Comparison of ENCODE assay signal across 8 cellular contexts in genomic region chr2:216691210-216691741, GRCh38. TPM values are rescaled to one million over a fixed set of nuclear protein-coding genes. Genes with fewer than 3 reads are reported as not detected.
DNase-seq lines count a peak whose midpoint lies in the region; ATAC-seq, FAIRE-seq and TF ChIP-seq lines count a peak whose summit lies in the region.

No MANE protein-coding gene starts in this region.

- peak overlapping the region; percentile 8; the same call in 1 of the 2 replicates for H3K4me2 ChIP-seq in K562 (ENCODE audit: insufficient read depth, low read length)

- no TSS peak for BruUV-seq in K562 (replicated peaks; lab: Mats Ljungman, UMichigan)

- peak overlapping the region; percentile 30 for H3K4me3 Mint-ChIP-seq in activated naive CD4-positive, alpha-beta T cell treated with anti-CD3 and anti-CD28 coated beads, Interleukin-2, amount 10 ng/mL, durations not matched to agents 7 days and 5 days
- H3K4me3 Mint-ChIP-seq in CD14-positive monocyte, result peak overlapping the region in 1 of 2 donors; percentile 79

- POLR2A ChIA-PET in K562 (lab: Yijun Ruan, JAX), result no interaction called here

- no peaks in the 10 kb centered on the region for H3K9me1 ChIP-seq in K562 (ENCODE audit: control insufficient read depth, insufficient read depth, low read length)

- intact Hi-C loops in K562 (cut with micrococcal nuclease) (no loop called here), CD14-positive monocyte (cut with micrococcal nuclease) (no loop called here)

- peaks cover 8 to 19% of the 10 kb centered on the region in 2 experiments; a peak in 4 of 5 replicates for H3K4me1 ChIP-seq in K562 (replicated peaks in 1 of 2; ENCODE audit: control insufficient read depth in 2 of 2, insufficient read depth in 2 of 2, low read length in 2 of 2)

- peak; percentile 67 for FAIRE-seq in K562 (lab: Jason Lieb, UNC)

- WGBS in K562 (ENCODE audit: insufficient coverage, low coverage, missing lambda C conversion rate), result 3% methylated on average over 8 of the region's 12 CpGs

- no peak for TF ChIP-seq CTCF in K562 (IDR thresholded peaks at IDR 0.05 in 2 of 3, conservative IDR thresholded peaks at IDR 0.05 in 1 of 3; ENCODE audit: insufficient read depth in 2 of 3, low read depth in 1 of 3, low read length in 3 of 3)
- no peak for TF ChIP-seq CTCF in CD14-positive monocyte (IDR thresholded peaks at IDR 0.05)

- no peak for TF ChIP-seq RAD21 in K562 (CRISPR knock-in tag; conservative IDR thresholded peaks at IDR 0.05 in 1 of 2, IDR thresholded peaks at IDR 0.05 in 1 of 2)

- H3K36me3 ChIP-seq in K562 (ENCODE audit: control insufficient read depth, insufficient read depth, low read length), result no peaks in the 10 kb centered on the region

- no peak overlapping the region for H2AFZ ChIP-seq in K562 (ENCODE audit: low read depth, low read length)

- H3K79me2 ChIP-seq in K562 (ENCODE audit: control insufficient read depth, insufficient read depth, low read length), result no peaks in the 10 kb centered on the region

- H3K27ac ChIP-seq in K562 (ENCODE audit: extremely low read depth, low read depth, low read length), result no peak overlapping the region

- no peak overlapping the region for H3K4me3 ChIP-seq in K562

- in situ Hi-C loops in K562 (cut with MboI), result loop anchor here (10.0 to 25.0 kb wide), 2 partner anchors 294 to 1021 kb away; no protein-coding TSS in a partner anchor

- peak; percentile 45 for DNase-seq in activated naive CD4-positive, alpha-beta T cell treated with anti-CD3 and anti-CD28 coated beads, Interleukin-2, amount 10 ng/mL, durations not matched to agents 7 days and 5 days
- DNase-seq in activated naive CD4-positive, alpha-beta T cell treated with anti-CD3 and anti-CD28 coated beads, Interleukin-2, amount 50 U/mL, for 16 hours, result no peak
- DNase-seq in NCI-H524 (lab: John Stamatoyannopoulos, UW) (peak; percentile 77 to 86), K562 (ENCODE audit: extremely low read depth in 1 of 4, low spot score in 3 of 4) (peak; percentile 29 to 69 (median 42)), hypothalamus (lab: John Stamatoyannopoulos, UW) (peak in 36 of 51 donors; percentile 3 to 72 (median 42)), putamen (ENCODE audit: low spot score) (peak; percentile 84), CD14-positive monocyte (ENCODE audit: low spot score) (no peak)

- H3K27ac Mint-ChIP-seq in activated naive CD4-positive, alpha-beta T cell treated with anti-CD3 and anti-CD28 coated beads, Interleukin-2, amount 10 ng/mL, durations not matched to agents 7 days and 5 days, result no peak overlapping the region
- peak overlapping the region in 2 of 7 donors; percentile 4 to 10 for H3K27ac Mint-ChIP-seq in CD14-positive monocyte

- no peaks in the 10 kb centered on the region for H3K9me3 ChIP-seq in K562 (replicated peaks; ENCODE audit: control insufficient read depth, insufficient read depth, low read depth, low read length)

- H3K9me3 Mint-ChIP-seq in activated naive CD4-positive, alpha-beta T cell treated with anti-CD3 and anti-CD28 coated beads, Interleukin-2, amount 10 ng/mL, durations not matched to agents 7 days and 5 days, result no peaks in the 10 kb centered on the region
- H3K9me3 Mint-ChIP-seq in CD14-positive monocyte, result peaks cover 0 to 20% (median 6%) of the 10 kb centered on the region in 7 donors

- CTCF ChIA-PET in activated naive CD4-positive, alpha-beta T cell treated with anti-CD3 and anti-CD28 coated beads, Interleukin-2, amount 10 ng/mL, durations not matched to agents 7 days and 5 days (lab: Charles Lee), result interaction anchor here (0.6 kb wide), 1 partner anchor 282 kb away, joined by 3 read pairs; no protein-coding TSS in a partner anchor
- CTCF ChIA-PET in K562 (lab: Yijun Ruan, JAX; ENCODE audit: low intra/inter-chr PET ratio), result no interaction called here

- peak; percentile 71 for ATAC-seq in K562
- ATAC-seq in HG03521 (IDR thresholded peaks at IDR 0.05; ENCODE audit: unreplicated experiment), result no peak

- H3K36me3 Mint-ChIP-seq in activated naive CD4-positive, alpha-beta T cell treated with anti-CD3 and anti-CD28 coated beads, Interleukin-2, amount 10 ng/mL, durations not matched to agents 7 days and 5 days, result no peaks in the 10 kb centered on the region
- peaks cover 0 to 6% of the 10 kb centered on the region in 2 donors for H3K36me3 Mint-ChIP-seq in CD14-positive monocyte

- peaks cover 36% of the 10 kb centered on the region for H3K4me1 Mint-ChIP-seq in activated naive CD4-positive, alpha-beta T cell treated with anti-CD3 and anti-CD28 coated beads, Interleukin-2, amount 10 ng/mL, durations not matched to agents 7 days and 5 days
- H3K4me1 Mint-ChIP-seq in CD14-positive monocyte, result peaks cover 33% of the 10 kb centered on the region

- no peak overlapping the region for H3K9ac ChIP-seq in K562 (ENCODE audit: insufficient read depth in 1 of 2, low read depth in 2 of 2, low read length in 2 of 2)

- H4K20me1 ChIP-seq in K562 (replicated peaks; ENCODE audit: control insufficient read depth, insufficient read depth, low read length), result no peaks in the 10 kb centered on the region

- TF ChIP-seq POLR2A in K562 (conservative IDR thresholded peaks at IDR 0.05), result no peak

- no peak for TF ChIP-seq EP300 in K562 (IDR thresholded peaks at IDR 0.05; ENCODE audit: low read length)

- no peaks in the 10 kb centered on the region; a peak in 1 of 5 replicates for H3K27me3 ChIP-seq in K562 (ENCODE audit: control insufficient read depth in 2 of 2, insufficient read depth in 2 of 2, low read length in 2 of 2)

- H3K27me3 Mint-ChIP-seq in activated naive CD4-positive, alpha-beta T cell treated with anti-CD3 and anti-CD28 coated beads, Interleukin-2, amount 10 ng/mL, durations not matched to agents 7 days and 5 days, result peaks cover 16% of the 10 kb centered on the region
- H3K27me3 Mint-ChIP-seq in CD14-positive monocyte (ENCODE audit: low read depth in 3 of 3), result peaks cover 41 to 76% (median 42%) of the 10 kb centered on the region in 3 donors

TF ChIP-seq in K562, 482 proteins besides CTCF, POLR2A, EP300 and RAD21 (continues in another document):
- TF ChIP-seq CAMTA2 (CRISPR knock-in tag; conservative IDR thresholded peaks at IDR 0.05), result no peak
- TF ChIP-seq MLX (CRISPR knock-in tag; conservative IDR thresholded peaks at IDR 0.05), result no peak

RNA-seq across cellular contexts. Expression of gene IGFBP5, which starts 4.1 kb away (rescaled TPM):
- total RNA-seq in K562 (2011; cell fraction: chromatin; rRNA removed; ENCODE audit: low replicate concordance), result 0.05 TPM in 1 of 2 replicates, not detected in the other
- 0.17 TPM in 1 of 2 replicates, not detected in the other for total RNA-seq in K562 (2011; cell fraction: nucleolus; rRNA removed)
- 0.29 TPM in 1 of 2 replicates, not detected in the other for total RNA-seq in K562 (2011; cell fraction: nucleoplasm; rRNA removed)
- total RNA-seq in K562 (2014; rRNA removed), result not detected in 2 replicates
- total RNA-seq in K562 (2014; rRNA removed; fragmentation: Illumina TruSeq; extraction: Trizol), result not detected in 2 replicates
- total RNA-seq in K562 (2015; rRNA removed; fragmentation: Illumina TruSeq; extraction: Trizol), result not detected in 2 replicates
- total RNA-seq in K562 (2021), result 1.9 and 2.5 TPM in 2 replicates
- 0.01 and 0.05 TPM in 2 replicates for polyA plus RNA-seq in K562 (2011; rRNA removed)
- under 0.01 and 0.28 TPM in 2 replicates for polyA plus RNA-seq in K562 (2011; cell fraction: cytosol; rRNA removed)
- polyA plus RNA-seq in K562 (2011; cell fraction: nucleus; rRNA removed), result 0.01 and 0.40 TPM in 2 replicates
- 0.04 and 0.08 TPM in 2 replicates for polyA plus RNA-seq in K562 (2012)
- polyA plus RNA-seq in K562 (2014; fragmentation: Illumina TruSeq; extraction: Trizol), result not detected in 2 replicates
- not detected for polyA plus RNA-seq in K562 (2014; fragmentation: Nextera tagmentation; extraction: Ambion mirVana)
- 0.03 and 0.49 TPM in 2 replicates for polyA plus RNA-seq in K562 (2014; rRNA removed)
- polyA minus RNA-seq in K562 (2011; rRNA and poly(A)+ RNA removed), result 0.03 and 0.04 TPM in 2 replicates
- not detected in 2 replicates for polyA minus RNA-seq in K562 (2011; cell fraction: cytosol; rRNA and poly(A)+ RNA removed)
- under 0.01 TPM in 1 of 2 replicates, not detected in the other for polyA minus RNA-seq in K562 (2011; cell fraction: nucleus; rRNA and poly(A)+ RNA removed)
- not detected for polyA plus RNA-seq in CD14-positive monocyte

RNA-seq across cellular contexts. Expression of gene IGFBP2, which starts 58.1 kb away (rescaled TPM):
- not detected in 2 replicates for total RNA-seq in K562 (2011; cell fraction: chromatin; rRNA removed; ENCODE audit: low replicate concordance)
- not detected in 2 replicates for total RNA-seq in K562 (2011; cell fraction: nucleolus; rRNA removed)
- total RNA-seq in K562 (2011; cell fraction: nucleoplasm; rRNA removed), result not detected in 2 replicates
- total RNA-seq in K562 (2014; rRNA removed) (not detected in 2 replicates), K562 (2014; rRNA removed; fragmentation: Illumina TruSeq; extraction: Trizol) (not detected in 2 replicates), K562 (2015; rRNA removed; fragmentation: Illumina TruSeq; extraction: Trizol) (0.23 TPM in 1 of 2 replicates, not detected in the other), K562 (2021) (0.85 and 0.93 TPM in 2 replicates)
- polyA plus RNA-seq in K562 (2011; rRNA removed) (not detected in 2 replicates), K562 (2014; fragmentation: Illumina TruSeq; extraction: Trizol) (not detected in 2 replicates), K562 (2014; fragmentation: Nextera tagmentation; extraction: Ambion mirVana) (not detected), K562 (2014; rRNA removed) (not detected in 2 replicates), CD14-positive monocyte (not detected)
- 0.06 and 0.31 TPM in 2 replicates for polyA plus RNA-seq in K562 (2011; cell fraction: cytosol; rRNA removed)
- not detected in 2 replicates for polyA plus RNA-seq in K562 (2011; cell fraction: nucleus; rRNA removed)
- polyA plus RNA-seq in K562 (2012), result 0.29 and 0.76 TPM in 2 replicates
- not detected in 2 replicates for polyA minus RNA-seq in K562 (2011; rRNA and poly(A)+ RNA removed)
- not detected in 2 replicates for polyA minus RNA-seq in K562 (2011; cell fraction: cytosol; rRNA and poly(A)+ RNA removed)
- not detected in 2 replicates for polyA minus RNA-seq in K562 (2011; cell fraction: nucleus; rRNA and poly(A)+ RNA removed)

Comparison
In these comparisons a context has a peak if more than half of its experiments do, and no peak if none do; other contexts are left out.
1. DNase-seq: peak in activated naive CD4-positive, alpha-beta T cell treated with anti-CD3 and anti-CD28 coated beads, Interleukin-2, amount 10 ng/mL, durations not matched to agents 7 days and 5 days (single experiment), NCI-H524 (2 of 2), K562 (4 of 4), hypothalamus (36 of 51) and putamen (single experiment); none in activated naive CD4-positive, alpha-beta T cell treated with anti-CD3 and anti-CD28 coated beads, Interleukin-2, amount 50 U/mL, for 16 hours (single experiment) and CD14-positive monocyte (single experiment).